Comparison of ENCODE assay signal across 8 cellular contexts in the genomic region with DNA sequence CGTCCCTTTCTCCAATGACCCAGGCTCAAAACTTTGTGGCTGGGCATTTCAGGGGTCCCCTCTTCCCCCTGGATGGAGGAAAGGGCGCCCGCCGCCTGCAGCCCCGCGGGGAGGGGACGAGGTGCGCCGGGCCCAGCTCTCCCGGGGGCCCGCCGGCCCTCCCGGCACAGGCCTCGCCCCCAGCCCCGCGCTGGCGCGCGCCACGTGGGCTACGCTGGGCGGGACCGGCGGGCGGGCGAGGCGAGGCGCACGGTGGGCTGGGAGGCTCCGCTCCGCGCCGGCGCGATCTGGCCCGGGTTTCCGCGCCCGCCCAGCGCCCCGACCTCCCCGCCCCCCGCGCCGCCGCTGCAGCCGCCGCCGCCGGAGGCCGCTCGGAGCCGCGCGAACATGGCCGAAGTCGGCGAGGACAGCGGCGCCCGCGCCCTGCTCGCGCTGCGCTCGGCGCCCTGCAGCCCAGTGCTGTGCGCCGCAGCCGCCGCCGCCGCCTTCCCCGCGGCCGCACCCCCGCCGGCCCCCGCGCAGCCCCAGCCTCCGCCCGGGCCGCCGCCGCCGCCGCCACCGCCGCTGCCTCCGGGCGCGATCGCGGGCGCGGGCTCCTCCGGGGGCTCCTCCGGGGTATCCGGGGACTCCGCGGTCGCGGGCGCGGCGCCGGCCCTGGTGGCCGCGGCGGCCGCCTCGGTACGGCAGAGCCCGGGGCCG. TPM values are rescaled to one million over a fixed set of nuclear protein-coding genes. Genes with fewer than 3 reads are reported as not detected.
A peak's percentile ranks its signal among the peaks of the same experiment; 100 is the strongest.
DNase-seq lines count a peak whose midpoint lies in the region; ATAC-seq and TF ChIP-seq lines count a peak whose summit lies in the region.

A gene (plus strand): TSS at position 374 of the 699 bp plus-strand sequence. CDS start 14 bp downstream, at position 388.

- intact Hi-C loops in sciatic nerve (cut with DNase I) = loop anchor here (5.0 to 10.0 kb wide), 2 partner anchors 40 to 73 kb away; no protein-coding TSS in a partner anchor

- peak; percentile 55 for TF ChIP-seq POLR2A in GM10847 (IDR thresholded peaks at IDR 0.05; ENCODE audit: extremely low read depth, insufficient read length)

- POLR2A ChIA-PET in HEK293T (lab: Yijun Ruan, JAX) = interaction anchor here (1.3 to 1.4 kb wide), 2 partner anchors 14 to 41 kb away, joined by 3 to 19 read pairs; no protein-coding TSS in a partner anchor

- CTCF ChIA-PET in HEK293T (lab: Yijun Ruan, JAX) = no interaction called here

- ATAC-seq in sciatic nerve (peak; percentile 76), GM18870 (IDR thresholded peaks at IDR 0.05; ENCODE audit: unreplicated experiment) (no peak)

- DNase-seq in HEK293T (ENCODE audit: extremely low spot score) (peak; percentile 90), NCI-H1092 (lab: John Stamatoyannopoulos, UW) (peak; percentile 58), T-helper 9 cell (peak; percentile 74), astrocyte of the hippocampus (ENCODE audit: low read depth, low spot score) (peak; percentile 94), hippocampal formation (lab: John Stamatoyannopoulos, UW) (peak; percentile 53 to 70), sciatic nerve (ENCODE audit: low spot score) (peak; percentile 88)

TF ChIP-seq in HEK293T, 16 proteins besides CTCF, POLR2A, EP300 and RAD21:
- TF ChIP-seq NFRKB (IDR thresholded peaks at IDR 0.05) (no peak), ARNT (IDR thresholded peaks at IDR 0.05) (0 out of 2 replicates have a peak, but pooled peaks have one; percentile 9), TARDBP (IDR thresholded peaks at IDR 0.05) (no peak), FOXM1 (IDR thresholded peaks at IDR 0.05; ENCODE audit: borderline replicate concordance) (peak; percentile 77)

RNA-seq across cellular contexts. Expression of the gene that starts here (rescaled TPM):
- total RNA-seq in sciatic nerve = 37.7 TPM
